Comparison of ENCODE assay signal across 9 cellular contexts in genomic region chr5:151094861-151095260, GRCh38. TPM values are rescaled to one million over a fixed set of nuclear protein-coding genes. Genes with fewer than 3 reads are reported as not detected.
DNase-seq lines count a peak whose midpoint lies in the region; ATAC-seq and TF ChIP-seq lines count a peak whose summit lies in the region.
"Had no signal": no experiment of that assay in that cellular context is flagged by ENCODE, and none has a peak within 500 bp of the region (broad histone marks: within the 10 kb centered on the region; RNA-seq: fewer than 3 reads in every experiment).

No MANE protein-coding gene starts in this region.

- H3K36me3 ChIP-seq in mucosa of rectum (ENCODE audit: control insufficient read depth in 2 of 2, insufficient read depth in 2 of 2, low read length in 2 of 2) (peaks cover 0 to 3% of the 10 kb centered on the region in 2 donors), aorta (ENCODE audit: control insufficient read depth in 1 of 2, insufficient read depth in 2 of 2, low read length in 1 of 2) (no peaks in the 10 kb centered on the region), BE2C (no peaks in the 10 kb centered on the region; the same call in 1 of the 2 replicates)

- H3K9me3 ChIP-seq in mucosa of rectum (ENCODE audit: control insufficient read depth in 2 of 2, low read length in 2 of 2) (no peaks in the 10 kb centered on the region), aorta (ENCODE audit: control insufficient read depth, low read length) (no peaks in the 10 kb centered on the region), BE2C (no peaks in the 10 kb centered on the region)

- H3K36me3 Mint-ChIP-seq in activated naive CD4-positive, alpha-beta T cell treated with anti-CD3 and anti-CD28 coated beads, Interleukin-2, amount 50 U/mL, for 24 hours = no peaks in the 10 kb centered on the region
- H3K36me3 Mint-ChIP-seq in dendritic cell treated with granulocyte-macrophage colony-stimulating factor and Interleukin-4, amounts not matched to agents 40 ng/mL and 50 ng/mL, for 4 days (ENCODE audit: low read depth) = peaks cover 3% of the 10 kb centered on the region

- in situ Hi-C loops in KBM-7 (cut with MboI; ENCODE audit: low pct_unique_long_range_greater_than_20kb, low sequenced_read_pairs) = no loop called here

- peak overlapping the region; percentile 65 for H3K27ac Mint-ChIP-seq in activated naive CD4-positive, alpha-beta T cell treated with anti-CD3 and anti-CD28 coated beads, Interleukin-2, amount 50 U/mL, for 24 hours
- H3K27ac Mint-ChIP-seq in dendritic cell treated with granulocyte-macrophage colony-stimulating factor and Interleukin-4, amounts not matched to agents 40 ng/mL and 50 ng/mL, for 4 days = peak overlapping the region; percentile 75

- H3K4me1 ChIP-seq in mucosa of rectum (ENCODE audit: control insufficient read depth in 2 of 2, insufficient read depth in 2 of 2, low read length in 2 of 2) = peaks cover 60 to 63% of the 10 kb centered on the region in 2 donors
- H3K4me1 ChIP-seq in aorta (ENCODE audit: control insufficient read depth in 1 of 2, insufficient read depth in 2 of 2, low read length in 2 of 2) = no peaks in the 10 kb centered on the region
- no peaks in the 10 kb centered on the region; the same call in none of the 2 replicates for H3K4me1 ChIP-seq in BE2C

- no peak for TF ChIP-seq CTCF in BE2C (IDR thresholded peaks at IDR 0.05; ENCODE audit: low read depth, low read length)

- no peak for DNase-seq in activated naive CD4-positive, alpha-beta T cell (lab: John Stamatoyannopoulos, UW)
- DNase-seq in aorta (no peak), BE2C (no peak), KBM-7 (no peak)

- H3K27ac ChIP-seq in mucosa of rectum (ENCODE audit: low read depth in 2 of 2, low read length in 2 of 2) = peak overlapping the region; percentile 93 to 94
- no peak overlapping the region for H3K27ac ChIP-seq in aorta (ENCODE audit: low read depth in 1 of 2, low read length in 2 of 2)
- H3K27ac ChIP-seq: C4-2B had no signal

- H3K9ac ChIP-seq in mucosa of rectum (ENCODE audit: low read depth in 1 of 2, low read length in 2 of 2) = peak overlapping the region; percentile 55 to 68

- 16 to 19% methylated on average over 8 of the region's 8 CpGs for WGBS in aorta, 2 donors

- H3K4me3 Mint-ChIP-seq in activated naive CD4-positive, alpha-beta T cell treated with anti-CD3 and anti-CD28 coated beads, Interleukin-2, amount 50 U/mL, for 24 hours = peak overlapping the region; percentile 77
- no peak overlapping the region for H3K4me3 Mint-ChIP-seq in dendritic cell treated with granulocyte-macrophage colony-stimulating factor and Interleukin-4, amounts not matched to agents 40 ng/mL and 50 ng/mL, for 4 days

- H3K4me3 ChIP-seq in mucosa of rectum (ENCODE audit: low read length in 2 of 2) (peak overlapping the region in 1 of 2 donors; percentile 45), aorta (ENCODE audit: low read length in 2 of 2) (no peak overlapping the region), BE2C (ENCODE audit: low read depth, low read length) (no peak overlapping the region)

- H3K27me3 ChIP-seq in mucosa of rectum (ENCODE audit: control insufficient read depth in 2 of 2, insufficient read depth in 2 of 2, low read length in 2 of 2) = no peaks in the 10 kb centered on the region
- no peaks in the 10 kb centered on the region for H3K27me3 ChIP-seq in aorta (ENCODE audit: control insufficient read depth in 1 of 2, insufficient read depth in 2 of 2, low read length in 1 of 2)
- no peaks in the 10 kb centered on the region for H3K27me3 ChIP-seq in BE2C

- H3K4me1 Mint-ChIP-seq in activated naive CD4-positive, alpha-beta T cell treated with anti-CD3 and anti-CD28 coated beads, Interleukin-2, amount 50 U/mL, for 24 hours = peaks cover 78% of the 10 kb centered on the region
- peaks cover 90% of the 10 kb centered on the region for H3K4me1 Mint-ChIP-seq in dendritic cell treated with granulocyte-macrophage colony-stimulating factor and Interleukin-4, amounts not matched to agents 40 ng/mL and 50 ng/mL, for 4 days (ENCODE audit: low read depth)

- intact Hi-C loops in dendritic cell treated with granulocyte-macrophage colony-stimulating factor and Interleukin-4, amounts not matched to agents 40 ng/mL and 50 ng/mL, for 4 days (cut with micrococcal nuclease) = loop anchor here (5.0 kb wide), 1 partner anchor 38 kb away; no protein-coding TSS in a partner anchor
- intact Hi-C loops in aorta (cut with DNase I) = no loop called here

- H3K27me3 Mint-ChIP-seq in activated naive CD4-positive, alpha-beta T cell treated with anti-CD3 and anti-CD28 coated beads, Interleukin-2, amount 50 U/mL, for 24 hours = no peaks in the 10 kb centered on the region
- no peaks in the 10 kb centered on the region for H3K27me3 Mint-ChIP-seq in dendritic cell treated with granulocyte-macrophage colony-stimulating factor and Interleukin-4, amounts not matched to agents 40 ng/mL and 50 ng/mL, for 4 days

- H3K9me3 Mint-ChIP-seq in activated naive CD4-positive, alpha-beta T cell treated with anti-CD3 and anti-CD28 coated beads, Interleukin-2, amount 50 U/mL, for 24 hours = no peaks in the 10 kb centered on the region
- no peaks in the 10 kb centered on the region for H3K9me3 Mint-ChIP-seq in dendritic cell treated with granulocyte-macrophage colony-stimulating factor and Interleukin-4, amounts not matched to agents 40 ng/mL and 50 ng/mL, for 4 days

- ATAC-seq in aorta (ENCODE audit: low FRiP score) (peak; percentile 40), HG02938 (IDR thresholded peaks at IDR 0.05; ENCODE audit: unreplicated experiment) (no peak)

RNA-seq across cellular contexts. Expression of gene TNIP1, which starts 14.0 kb away (rescaled TPM):
- 100 to 1,000 TPM in 1 of 2 donors, 10 to 100 TPM in 1; 83.3 to 105 TPM for total RNA-seq in aorta
- polyA plus RNA-seq in aorta = 10 to 100 TPM; 63.3 to 80.3 TPM
- 47.8 TPM for polyA plus RNA-seq in BE2C (2012; ENCODE audit: insufficient read depth, insufficient read length, low read depth)

Comparison
In these comparisons a context has a peak if more than half of its experiments do, and no peak if none do; other contexts are left out.
1. H3K27ac ChIP-seq: peak in mucosa of rectum (2 of 2); none in aorta (0 of 2).